In the genomic region with DNA sequence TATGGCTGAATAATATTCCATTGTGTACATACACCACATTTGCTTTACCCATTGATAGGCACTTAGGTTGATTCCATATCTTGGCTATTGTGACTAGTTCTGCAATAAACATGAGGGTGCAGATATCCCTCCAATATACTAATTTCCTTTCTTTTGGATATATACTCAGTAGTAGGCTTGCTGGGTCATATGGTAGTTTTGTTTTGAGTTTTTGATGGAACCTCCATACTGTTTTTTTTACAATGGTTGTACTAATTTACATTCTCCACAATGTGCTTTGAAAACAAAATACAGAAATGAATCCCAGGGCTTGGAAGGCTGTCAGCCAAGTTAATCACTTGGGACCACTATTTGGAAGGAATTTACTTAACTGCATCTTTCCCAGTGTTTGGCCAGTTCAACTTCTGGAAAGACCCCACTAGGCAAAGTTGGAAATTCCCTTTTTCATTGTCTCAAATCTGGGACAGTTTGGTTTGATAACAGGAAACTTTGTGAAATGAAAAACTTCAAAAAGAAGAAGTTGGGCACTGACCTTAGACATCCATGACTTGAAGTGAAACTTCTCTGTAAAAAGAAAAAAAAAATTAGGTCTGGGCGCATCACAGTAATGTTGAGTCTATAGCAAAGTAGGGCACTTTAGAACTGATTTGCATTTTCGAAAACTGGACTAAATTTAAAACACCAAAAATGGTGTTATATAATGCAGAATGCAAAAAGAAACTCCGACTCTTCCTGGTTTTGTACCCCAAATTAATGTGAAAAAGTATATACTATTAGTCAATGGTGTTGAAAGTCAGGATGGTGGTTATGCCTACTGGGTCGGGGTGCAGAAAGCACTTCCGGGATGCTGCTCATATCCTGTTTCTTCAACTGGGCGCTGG, we compare ENCODE assay signal across 8 cellular contexts. TPM values are rescaled to one million over a fixed set of nuclear protein-coding genes. Genes with fewer than 3 reads are reported as not detected.
DNase-seq lines count a peak whose midpoint lies in the region; ATAC-seq and TF ChIP-seq lines count a peak whose summit lies in the region.

No MANE protein-coding gene starts in this region.

- intact Hi-C loops in left ventricle myocardium inferior (cut with micrococcal nuclease) (no loop called here), Right ventricle myocardium inferior (cut with DNase I) (no loop called here), transverse colon (cut with DNase I; ENCODE audit: low total_unique reads) (no loop called here), posterior vena cava (cut with DNase I) (no loop called here), aorta (cut with DNase I) (no loop called here)

- H3K4me1 Mint-ChIP-seq in activated CD4-positive, alpha-beta memory T cell treated with anti-CD3 and anti-CD28 coated beads, Interleukin-2, amount 10 ng/mL, durations not matched to agents 7 days and 5 days: peaks cover 79% of the 10 kb centered on the region

- H3K9me3 Mint-ChIP-seq in activated CD4-positive, alpha-beta memory T cell treated with anti-CD3 and anti-CD28 coated beads, Interleukin-2, amount 10 ng/mL, durations not matched to agents 7 days and 5 days: no peaks in the 10 kb centered on the region

- no peaks in the 10 kb centered on the region for H3K27me3 Mint-ChIP-seq in activated CD4-positive, alpha-beta memory T cell treated with anti-CD3 and anti-CD28 coated beads, Interleukin-2, amount 10 ng/mL, durations not matched to agents 7 days and 5 days

- H3K36me3 ChIP-seq in left ventricle myocardium inferior: peaks cover 8% of the 10 kb centered on the region
- no peaks in the 10 kb centered on the region for H3K36me3 ChIP-seq in transverse colon
- H3K36me3 ChIP-seq in aorta (ENCODE audit: control insufficient read depth in 1 of 2, insufficient read depth in 2 of 2, low read length in 1 of 2): no peaks in the 10 kb centered on the region

- CTCF ChIA-PET in activated CD4-positive, alpha-beta memory T cell treated with anti-CD3 and anti-CD28 coated beads, Interleukin-2, amount 10 ng/mL, durations not matched to agents 7 days and 5 days (lab: Charles Lee): interaction anchor here (1.4 to 2.0 kb wide), 2 partner anchors 40 to 246 kb away, joined by 3 to 6 read pairs; no protein-coding TSS in a partner anchor

- ATAC-seq in Right ventricle myocardium inferior (no peak), HG03060 (IDR thresholded peaks at IDR 0.05; ENCODE audit: low read depth, unreplicated experiment) (peak; percentile 40), aorta (ENCODE audit: low FRiP score) (no peak)

- no peak for TF ChIP-seq POLR2A in transverse colon (IDR thresholded peaks at IDR 0.05)

- no peak for DNase-seq in left ventricle myocardium inferior
- no peak for DNase-seq in Right ventricle myocardium inferior (ENCODE audit: missing footprints)
- peak; percentile 72 for DNase-seq in activated CD4-positive, alpha-beta memory T cell treated with anti-CD3 and anti-CD28 coated beads, Interleukin-2, amount 10 ng/mL, durations not matched to agents 7 days and 5 days
- no peak for DNase-seq in transverse colon
- DNase-seq in posterior vena cava (ENCODE audit: low spot score): no peak
- no peak for DNase-seq in aorta
- DNase-seq in HT-29 (ENCODE audit: low spot score): no peak

- peak overlapping the region; percentile 90 for H3K27ac Mint-ChIP-seq in activated CD4-positive, alpha-beta memory T cell treated with anti-CD3 and anti-CD28 coated beads, Interleukin-2, amount 10 ng/mL, durations not matched to agents 7 days and 5 days

- H3K4me1 ChIP-seq in left ventricle myocardium inferior: peaks cover 74% of the 10 kb centered on the region
- H3K4me1 ChIP-seq in transverse colon: peaks cover 0 to 8% (median 4%) of the 10 kb centered on the region in 4 donors
- no peaks in the 10 kb centered on the region for H3K4me1 ChIP-seq in aorta (ENCODE audit: control insufficient read depth in 1 of 2, insufficient read depth in 2 of 2, low read length in 2 of 2)

- peaks cover 76% of the 10 kb centered on the region for H3K36me3 Mint-ChIP-seq in activated CD4-positive, alpha-beta memory T cell treated with anti-CD3 and anti-CD28 coated beads, Interleukin-2, amount 10 ng/mL, durations not matched to agents 7 days and 5 days (ENCODE audit: low read depth)

- H3K4me3 Mint-ChIP-seq in activated CD4-positive, alpha-beta memory T cell treated with anti-CD3 and anti-CD28 coated beads, Interleukin-2, amount 10 ng/mL, durations not matched to agents 7 days and 5 days: peak overlapping the region; percentile 71

- POLR2A ChIA-PET in activated CD4-positive, alpha-beta memory T cell treated with anti-CD3 and anti-CD28 coated beads, Interleukin-2, amount 10 ng/mL, durations not matched to agents 7 days and 5 days (lab: Charles Lee): interaction anchor here (0.7 to 2.3 kb wide), 5 partner anchors 8 to 68 kb away, joined by 3 to 7 read pairs (median 5); no protein-coding TSS in a partner anchor

- TF ChIP-seq CTCF in left ventricle myocardium inferior (IDR thresholded peaks at IDR 0.05; ENCODE audit: borderline replicate concordance): no peak
- no peak for TF ChIP-seq CTCF in transverse colon (IDR thresholded peaks at IDR 0.05)

- WGBS in transverse colon (ENCODE audit: low coverage in 1 of 2), 2 donors: 67 to 78% methylated on average over 6 of the region's 6 CpGs
- WGBS in aorta, 2 donors: 79 to 81% methylated on average over 6 of the region's 6 CpGs

- H3K27me3 ChIP-seq in left ventricle myocardium inferior (ENCODE audit: low read depth) (no peaks in the 10 kb centered on the region), transverse colon (no peaks in the 10 kb centered on the region), aorta (ENCODE audit: control insufficient read depth in 1 of 2, insufficient read depth in 2 of 2, low read length in 1 of 2) (no peaks in the 10 kb centered on the region)

- in situ Hi-C loops in transverse colon (cut with MboI; ENCODE audit: low pct_ligation_motif_present in 1 of 4, low pct_unique_long_range_greater_than_20kb in 1 of 4, low sequenced_read_pairs in 3 of 4): no loop called here

- H3K9me3 ChIP-seq in left ventricle myocardium inferior (replicated peaks) (no peaks in the 10 kb centered on the region), transverse colon (no peaks in the 10 kb centered on the region), aorta (ENCODE audit: control insufficient read depth, low read length) (no peaks in the 10 kb centered on the region)

- no peak overlapping the region for H3K4me3 ChIP-seq in left ventricle myocardium inferior
- H3K4me3 ChIP-seq in transverse colon: no peak overlapping the region
- H3K4me3 ChIP-seq in aorta (ENCODE audit: low read length in 2 of 2): no peak overlapping the region

- no peak for TF ChIP-seq EP300 in transverse colon (IDR thresholded peaks at IDR 0.05; ENCODE audit: low read depth)

- H3K27ac ChIP-seq in left ventricle myocardium inferior (replicated peaks) (peak overlapping the region; percentile 88), transverse colon (peak overlapping the region; percentile 52 to 65 (median 59)), aorta (ENCODE audit: low read depth in 1 of 2, low read length in 2 of 2) (no peak overlapping the region)

RNA-seq across cellular contexts. Expression of gene CTSH, which starts 6.0 kb away (rescaled TPM):
- total RNA-seq in left ventricle myocardium inferior (52.6 TPM), Right ventricle myocardium inferior (67.8 TPM), transverse colon (10 to 100 TPM in 3 of 4 donors, 1 to 10 TPM in 1; 8.6 to 70.2 (median 41.0) TPM), posterior vena cava (100 to 1,000 TPM in 1 of 2 donors, 10 to 100 TPM in 1; 40.0 to 129 TPM), aorta (10 to 100 TPM; 41.0 to 89.7 TPM)
- total RNA-seq in activated CD4-positive, alpha-beta memory T cell treated with anti-CD3 and anti-CD28 coated beads, Interleukin-2, amount 10 ng/mL, durations not matched to agents 7 days and 5 days: 100 to 1,000 TPM; 257 to 273 TPM
- polyA plus RNA-seq in aorta: 100 to 1,000 TPM in 1 of 2 donors, 10 to 100 TPM in 1; 23.2 to 103 TPM
- total RNA-seq in HT-29 (2014; rRNA removed; shearing (Covaris generic)): 492 and 536 TPM in 2 replicates

Comparison
In these comparisons a context has a peak if more than half of its experiments do, and no peak if none do; other contexts are left out.
1. H3K27ac ChIP-seq: peak in left ventricle myocardium inferior (single experiment) and transverse colon (4 of 4); none in aorta (0 of 2).